In genomic region chr9:8806150-8806549, GRCh38 we compare ENCODE assay signal across 40 cellular contexts.
"Had no signal": no experiment of that assay in that cellular context is flagged by ENCODE, and none has a peak within 500 bp of the region (broad histone marks: within the 10 kb centered on the region; RNA-seq: fewer than 3 reads in every experiment).

No MANE protein-coding gene starts in this region.

- H3K4me1 Mint-ChIP-seq: activated naive CD4-positive, alpha-beta T cell treated with anti-CD3 and anti-CD28 coated beads, Interleukin-2, amount 10 ng/mL, durations not matched to agents 7 days and 5 days; activated naive CD4-positive, alpha-beta T cell treated with anti-CD3 and anti-CD28 coated beads, Interleukin-2, amount 50 U/mL, for 24 hours; activated naive CD8-positive, alpha-beta T cell treated with anti-CD3 and anti-CD28 coated beads for 36 hours; activated naive CD8-positive, alpha-beta T cell treated with anti-CD3 and anti-CD28 coated beads, Interleukin-2, amount 10 ng/mL, durations not matched to agents 7 days and 5 days; activated naive CD8-positive, alpha-beta T cell treated with anti-CD3 and anti-CD28 coated beads, Interleukin-2, amount 50 U/mL, for 24 hours; activated T-helper 17 cell treated with anti-CD3 and anti-CD28 coated beads, Interleukin-2, amount 50 U/mL, for 72 hours; central memory CD8-positive, alpha-beta T cell had no signal

- ATAC-seq: activated naive CD4-positive, alpha-beta T cell treated with anti-CD3 and anti-CD28 coated beads, Interleukin-2, amount 50 U/mL, for 72 hours; activated naive CD8-positive, alpha-beta T cell treated with anti-CD3 and anti-CD28 coated beads, Interleukin-2, amount 50 U/mL, for 24 hours; activated T-cell treated with anti-CD3 and anti-CD28 coated beads, Interleukin-2, amount 50 U/mL, for 4 hours; activated T-cell treated with anti-CD3 and anti-CD28 coated beads, Interleukin-2, amount 50 U/mL, for 72 hours; activated T-helper 17 cell treated with anti-CD3 and anti-CD28 coated beads, Interleukin-2, amount 50 U/mL, for 72 hours; body of pancreas had no signal

- H3K27me3 ChIP-seq: adrenal gland, ascending aorta, body of pancreas, brain microvascular endothelial cell, breast epithelium, cardiac muscle cell had no signal

- H3K9me3 ChIP-seq: adrenal gland, ascending aorta, body of pancreas, breast epithelium had no signal

- H3K9me3 Mint-ChIP-seq: activated naive CD4-positive, alpha-beta T cell treated with anti-CD3 and anti-CD28 coated beads for 36 hours; activated naive CD4-positive, alpha-beta T cell treated with anti-CD3 and anti-CD28 coated beads, Interleukin-2, amount 50 U/mL, for 24 hours; activated naive CD4-positive, alpha-beta T cell treated with anti-CD3 and anti-CD28 coated beads, Interleukin-2, amount 50 U/mL, for 72 hours; activated naive CD8-positive, alpha-beta T cell treated with anti-CD3 and anti-CD28 coated beads for 36 hours; activated naive CD8-positive, alpha-beta T cell treated with anti-CD3 and anti-CD28 coated beads, Interleukin-2, amount 10 ng/mL, durations not matched to agents 7 days and 5 days; activated naive CD8-positive, alpha-beta T cell treated with anti-CD3 and anti-CD28 coated beads, Interleukin-2, amount 50 U/mL, for 24 hours; activated T-cell treated with anti-CD3 and anti-CD28 coated beads, Interleukin-2, amount 50 U/mL, for 24 hours; activated T-cell treated with anti-CD3 and anti-CD28 coated beads, Interleukin-2, amount 50 U/mL, for 4 hours; activated T-cell treated with anti-CD3 and anti-CD28 coated beads, Interleukin-2, amount 50 U/mL, for 72 hours; activated T-helper 1 cell treated with anti-CD3 and anti-CD28 coated beads, Interleukin-12 subunit alpha, Interleukin-12 subunit beta, Interleukin-2, Interleukin-4 antibody, amounts not matched to agents 30 ng/mL and 10 ng/mL and 1 ng/mL, durations not matched to agents 14 hours and 24 hours and 36 hours; activated T-helper 17 cell treated with anti-CD3 and anti-CD28 coated beads, Interleukin-2, amount 50 U/mL, for 72 hours; activated T-helper 2 cell treated with anti-CD3 and anti-CD28 coated beads, Interferon-gamma antibody, Interleukin-2, Interleukin-4, amounts not matched to agents 10 μg/mL and 5 μg/mL and 100 μg/mL, durations not matched to agents 14 hours and 24 hours and 36 hours; brain had no signal

- FAIRE-seq: astrocyte, bronchial epithelial cell had no signal

- H3K36me3 Mint-ChIP-seq: activated naive CD4-positive, alpha-beta T cell treated with anti-CD3 and anti-CD28 coated beads, Interleukin-2, amount 10 ng/mL, durations not matched to agents 7 days and 5 days; activated naive CD4-positive, alpha-beta T cell treated with anti-CD3 and anti-CD28 coated beads, Interleukin-2, amount 50 U/mL, for 24 hours; activated naive CD4-positive, alpha-beta T cell treated with anti-CD3 and anti-CD28 coated beads, Interleukin-2, amount 50 U/mL, for 72 hours; activated naive CD8-positive, alpha-beta T cell; activated naive CD8-positive, alpha-beta T cell treated with anti-CD3 and anti-CD28 coated beads for 36 hours; activated naive CD8-positive, alpha-beta T cell treated with anti-CD3 and anti-CD28 coated beads, Interleukin-2, amount 10 ng/mL, durations not matched to agents 7 days and 5 days had no signal

- H3K4me1 ChIP-seq: adrenal gland, ascending aorta, body of pancreas, breast epithelium had no signal

- H3K27ac ChIP-seq: adrenal gland, ascending aorta, body of pancreas, brain microvascular endothelial cell, breast epithelium, cardiac muscle cell had no signal

- H3K36me3 ChIP-seq: adrenal gland, ascending aorta, brain microvascular endothelial cell, breast epithelium, cardiac muscle cell had no signal

- H3K27ac Mint-ChIP-seq: activated naive CD4-positive, alpha-beta T cell treated with anti-CD3 and anti-CD28 coated beads for 36 hours; activated naive CD4-positive, alpha-beta T cell treated with anti-CD3 and anti-CD28 coated beads, Interleukin-2, amount 10 ng/mL, durations not matched to agents 7 days and 5 days; activated naive CD4-positive, alpha-beta T cell treated with anti-CD3 and anti-CD28 coated beads, Interleukin-2, amount 50 U/mL, for 24 hours; activated naive CD4-positive, alpha-beta T cell treated with anti-CD3 and anti-CD28 coated beads, Interleukin-2, amount 50 U/mL, for 72 hours; activated naive CD8-positive, alpha-beta T cell; activated naive CD8-positive, alpha-beta T cell treated with anti-CD3 and anti-CD28 coated beads for 36 hours; activated naive CD8-positive, alpha-beta T cell treated with anti-CD3 and anti-CD28 coated beads, Interleukin-2, amount 10 ng/mL, durations not matched to agents 7 days and 5 days; activated naive CD8-positive, alpha-beta T cell treated with anti-CD3 and anti-CD28 coated beads, Interleukin-2, amount 50 U/mL, for 24 hours; activated T-cell treated with anti-CD3 and anti-CD28 coated beads, Interleukin-2, amount 50 U/mL, for 24 hours; activated T-cell treated with anti-CD3 and anti-CD28 coated beads, Interleukin-2, amount 50 U/mL, for 72 hours; activated T-helper 1 cell treated with anti-CD3 and anti-CD28 coated beads, Interleukin-12 subunit alpha, Interleukin-12 subunit beta, Interleukin-2, Interleukin-4 antibody, amounts not matched to agents 30 ng/mL and 10 ng/mL and 1 ng/mL, durations not matched to agents 14 hours and 24 hours and 36 hours; activated T-helper 17 cell treated with anti-CD3 and anti-CD28 coated beads, Interleukin-2, amount 50 U/mL, for 72 hours; activated T-helper 2 cell treated with anti-CD3 and anti-CD28 coated beads, Interferon-gamma antibody, Interleukin-2, Interleukin-4, amounts not matched to agents 10 μg/mL and 5 μg/mL and 100 μg/mL, durations not matched to agents 14 hours and 24 hours and 36 hours; brain had no signal

- DNase-seq: activated effector memory CD4-positive, alpha-beta T cell treated with anti-CD3 and anti-CD28 coated beads, Interleukin-2, amount 50 U/mL, for 16 hours; activated effector memory CD4-positive, alpha-beta T cell treated with Interleukin-2 at 50 U/mL for 16 hours; activated gamma-delta T cell; activated gamma-delta T cell treated with Interleukin-2 at 50 U/mL for 16 hours; activated naive CD4-positive, alpha-beta T cell; activated naive CD4-positive, alpha-beta T cell treated with anti-CD3 and anti-CD28 coated beads for 36 hours; activated naive CD4-positive, alpha-beta T cell treated with anti-CD3 and anti-CD28 coated beads, Interleukin-2, amount 10 ng/mL, durations not matched to agents 7 days and 5 days; activated naive CD4-positive, alpha-beta T cell treated with anti-CD3 and anti-CD28 coated beads, Interleukin-2, amount 50 U/mL, for 16 hours; activated naive CD4-positive, alpha-beta T cell treated with Interleukin-2 at 50 U/mL for 16 hours; activated naive CD8-positive, alpha-beta T cell treated with anti-CD3 and anti-CD28 coated beads for 36 hours; activated naive CD8-positive, alpha-beta T cell treated with anti-CD3 and anti-CD28 coated beads, Interleukin-2, amount 10 ng/mL, durations not matched to agents 7 days and 5 days; activated naive CD8-positive, alpha-beta T cell treated with anti-CD3 and anti-CD28 coated beads, Interleukin-2, amount 50 U/mL, for 24 hours; activated T-cell treated with anti-CD3 and anti-CD28 coated beads, Interleukin-2, amount 50 U/mL, for 1 hour; activated T-cell treated with anti-CD3 and anti-CD28 coated beads, Interleukin-2, amount 50 U/mL, for 24 hours; activated T-cell treated with anti-CD3 and anti-CD28 coated beads, Interleukin-2, amount 50 U/mL, for 4 hours; activated T-cell treated with anti-CD3 and anti-CD28 coated beads, Interleukin-2, amount 50 U/mL, for 48 hours; activated T-cell treated with anti-CD3 and anti-CD28 coated beads, Interleukin-2, amount 50 U/mL, for 72 hours; adrenal gland; amniotic stem cell; amygdala; anterior cingulate cortex; aorta; body of pancreas; brain microvascular endothelial cell; caudate nucleus; central memory CD4-positive, alpha-beta T cell; cerebellar nuclear complex had no signal

- H3K4me3 ChIP-seq: adrenal gland, ascending aorta, body of pancreas, breast epithelium, cardiac muscle cell had no signal

- H3K4me3 Mint-ChIP-seq: activated naive CD4-positive, alpha-beta T cell treated with anti-CD3 and anti-CD28 coated beads for 36 hours; activated naive CD4-positive, alpha-beta T cell treated with anti-CD3 and anti-CD28 coated beads, Interleukin-2, amount 10 ng/mL, durations not matched to agents 7 days and 5 days; activated naive CD4-positive, alpha-beta T cell treated with anti-CD3 and anti-CD28 coated beads, Interleukin-2, amount 50 U/mL, for 24 hours; activated naive CD8-positive, alpha-beta T cell; activated naive CD8-positive, alpha-beta T cell treated with anti-CD3 and anti-CD28 coated beads for 36 hours; activated naive CD8-positive, alpha-beta T cell treated with anti-CD3 and anti-CD28 coated beads, Interleukin-2, amount 10 ng/mL, durations not matched to agents 7 days and 5 days; activated naive CD8-positive, alpha-beta T cell treated with anti-CD3 and anti-CD28 coated beads, Interleukin-2, amount 50 U/mL, for 24 hours; activated T-cell treated with anti-CD3 and anti-CD28 coated beads, Interleukin-2, amount 50 U/mL, for 24 hours; activated T-cell treated with anti-CD3 and anti-CD28 coated beads, Interleukin-2, amount 50 U/mL, for 4 hours; activated T-cell treated with anti-CD3 and anti-CD28 coated beads, Interleukin-2, amount 50 U/mL, for 72 hours; activated T-helper 1 cell treated with anti-CD3 and anti-CD28 coated beads, Interleukin-12 subunit alpha, Interleukin-12 subunit beta, Interleukin-2, Interleukin-4 antibody, amounts not matched to agents 30 ng/mL and 10 ng/mL and 1 ng/mL, durations not matched to agents 14 hours and 24 hours and 36 hours; activated T-helper 17 cell treated with anti-CD3 and anti-CD28 coated beads, Interleukin-2, amount 50 U/mL, for 72 hours; brain; central memory CD8-positive, alpha-beta T cell had no signal
